33 cellular contexts compared by ENCODE assay signal in the genomic region with DNA sequence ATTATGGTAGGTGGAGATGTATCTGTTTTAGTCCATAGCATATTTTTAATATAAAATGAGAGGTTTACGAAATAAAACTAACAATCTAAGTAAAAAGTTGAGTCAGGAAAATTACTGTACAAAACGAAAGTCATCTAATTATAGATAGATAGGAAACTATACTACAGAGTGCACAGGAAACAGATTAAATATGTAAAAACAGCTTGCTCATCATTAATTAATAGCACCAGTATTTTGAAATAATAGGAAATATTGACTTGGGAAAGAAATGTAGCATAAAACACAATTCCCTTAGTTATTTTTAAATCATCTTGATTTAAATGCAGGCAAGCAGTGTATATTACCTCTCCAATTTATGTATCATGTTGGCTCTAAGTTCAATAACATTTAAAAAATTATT.
"Had no signal": no experiment of that assay in that cellular context is flagged by ENCODE, and none has a peak within 500 bp of the region (broad histone marks: within the 10 kb centered on the region; RNA-seq: fewer than 3 reads in every experiment).

No MANE protein-coding gene starts in this region.

- H3K36me3 ChIP-seq: adrenal gland, brain microvascular endothelial cell, breast epithelium had no signal

- ATAC-seq: activated CD8-positive, alpha-beta T cell treated with anti-CD3 and anti-CD28 coated beads for 36 hours; activated naive CD4-positive, alpha-beta T cell treated with anti-CD3 and anti-CD28 coated beads, Interleukin-2, amount 50 U/mL, for 72 hours; activated T-cell treated with anti-CD3 and anti-CD28 coated beads, Interleukin-2, amount 50 U/mL, for 4 hours; activated T-cell treated with anti-CD3 and anti-CD28 coated beads, Interleukin-2, amount 50 U/mL, for 72 hours; activated T-helper 17 cell treated with anti-CD3 and anti-CD28 coated beads, Interleukin-2, amount 50 U/mL, for 72 hours; body of pancreas had no signal

- H3K4me1 ChIP-seq: adrenal gland, body of pancreas, breast epithelium had no signal

- FAIRE-seq: astrocyte, TTC549 had no signal

- H3K4me3 ChIP-seq: adrenal gland, body of pancreas, breast epithelium had no signal

- DNase-seq: activated B cell treated with CpG ODN at 0.5 μM for 24 hours; activated CD4-positive, alpha-beta memory T cell treated with anti-CD3 and anti-CD28 coated beads for 36 hours; activated CD4-positive, alpha-beta T cell treated with anti-CD3 and anti-CD28 coated beads for 4 hours; activated CD4-positive, alpha-beta T cell treated with anti-CD3 and anti-CD28 coated beads, Interleukin-2, amount 10 ng/mL, durations not matched to agents 24 days and 14 days; activated CD4-positive, alpha-beta T cell treated with anti-CD3 and anti-CD28 coated beads, Interleukin-2, amount 50 U/mL, for 1 hour; activated CD4-positive, alpha-beta T cell treated with anti-CD3 and anti-CD28 coated beads, Interleukin-2, amount 50 U/mL, for 4 hours; activated CD4-positive, CD25-positive, alpha-beta regulatory T cell treated with anti-CD3 and anti-CD28 coated beads, Interleukin-2, amount 50 U/mL, for 72 hours; activated CD8-positive, alpha-beta memory T cell treated with anti-CD3 and anti-CD28 coated beads, Interleukin-2, amount 50 U/mL, for 4 hours; activated CD8-positive, alpha-beta T cell treated with anti-CD3 and anti-CD28 coated beads for 36 hours; activated effector memory CD4-positive, alpha-beta T cell treated with anti-CD3 and anti-CD28 coated beads, Interleukin-2, amount 50 U/mL, for 16 hours; activated gamma-delta T cell treated with Interleukin-2 at 50 U/mL for 16 hours; activated naive CD4-positive, alpha-beta T cell; activated naive CD4-positive, alpha-beta T cell treated with anti-CD3 and anti-CD28 coated beads for 36 hours; activated naive CD4-positive, alpha-beta T cell treated with anti-CD3 and anti-CD28 coated beads, Interleukin-2, amount 50 U/mL, for 16 hours; activated naive CD8-positive, alpha-beta T cell treated with anti-CD3 and anti-CD28 coated beads for 36 hours; activated T-cell treated with anti-CD3 and anti-CD28 coated beads for 4 hours; activated T-cell treated with anti-CD3 and anti-CD28 coated beads, Interleukin-2, amount 50 U/mL, for 1 hour; activated T-cell treated with anti-CD3 and anti-CD28 coated beads, Interleukin-2, amount 50 U/mL, for 4 hours; activated T-cell treated with anti-CD3 and anti-CD28 coated beads, Interleukin-2, amount 50 U/mL, for 72 hours; adrenal gland; amniotic stem cell; aorta; body of pancreas; brain microvascular endothelial cell; central memory CD4-positive, alpha-beta T cell; T-helper 2 cell; T-helper 9 cell had no signal

- H3K9me3 ChIP-seq: adrenal gland, body of pancreas, breast epithelium had no signal

- H3K27ac ChIP-seq: adrenal gland, body of pancreas, brain microvascular endothelial cell, breast epithelium, VCaP had no signal

- H3K27me3 ChIP-seq: adrenal gland, body of pancreas, brain microvascular endothelial cell, breast epithelium had no signal
